ENCODE assay signal across 1 cellular context in the genomic region with DNA sequence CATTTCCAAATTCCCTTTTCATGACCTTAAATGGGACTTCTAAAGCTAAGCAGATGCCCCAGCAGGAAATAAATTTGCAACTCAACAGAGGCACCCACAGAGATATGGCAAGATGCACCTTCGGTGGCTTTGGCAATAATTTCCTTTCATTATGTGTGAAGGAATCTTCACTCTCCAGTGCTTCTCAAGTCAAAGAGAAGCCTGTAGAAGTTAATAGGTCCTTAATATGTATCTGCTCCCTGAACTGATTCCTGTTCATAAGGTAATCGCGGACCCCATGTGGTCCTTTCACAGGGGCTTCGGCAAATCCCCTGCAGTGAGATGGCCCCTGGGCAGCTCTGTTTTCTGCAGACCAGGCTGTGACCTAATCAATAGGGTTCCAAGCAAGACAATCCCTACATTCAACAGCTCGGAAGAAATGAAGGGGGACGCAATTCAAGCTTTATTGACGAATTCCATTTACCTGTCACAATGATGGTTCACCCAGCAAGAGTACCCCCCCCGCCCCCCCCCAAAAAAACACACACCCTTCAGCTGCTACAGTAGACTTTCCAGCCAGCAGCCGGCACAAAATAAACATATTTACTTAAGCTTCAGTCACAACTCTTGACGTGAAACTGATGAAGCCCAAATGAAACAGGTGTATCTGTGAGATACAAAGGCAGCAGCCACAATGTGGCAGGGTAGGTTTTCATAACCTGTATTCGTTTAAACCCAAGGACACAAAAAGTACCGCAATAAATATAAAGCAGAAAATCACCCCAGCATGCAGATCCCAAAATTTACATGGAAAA.
A peak's percentile ranks its signal among the peaks of the same experiment; 100 is the strongest.
TF ChIP-seq lines count a peak whose summit lies in the region.

No MANE protein-coding gene starts in this region.

TF ChIP-seq in GM23338, 12 proteins besides CTCF, POLR2A, EP300 and RAD21:
- TF ChIP-seq POLR2AphosphoS5 (IDR thresholded peaks at IDR 0.05; ENCODE audit: low read depth): peak; percentile 49
- TF ChIP-seq EZH2phosphoT487 (IDR thresholded peaks at IDR 0.05; ENCODE audit: unreplicated experiment): no peak
- TF ChIP-seq EZH2 (IDR thresholded peaks at IDR 0.05; ENCODE audit: low read depth, unreplicated experiment): no peak
- TF ChIP-seq CREB1 (CRISPR knock-in tag; IDR thresholded peaks at IDR 0.05; ENCODE audit: low read depth): 0 out of 2 replicates have a peak, but pooled peaks have one; percentile 44
- TF ChIP-seq NANOG (IDR thresholded peaks at IDR 0.05; ENCODE audit: borderline replicate concordance): peak; percentile 97
- TF ChIP-seq STAT1 (IDR thresholded peaks at IDR 0.05; ENCODE audit: unreplicated experiment): no peak
- TF ChIP-seq, protein P1, sequence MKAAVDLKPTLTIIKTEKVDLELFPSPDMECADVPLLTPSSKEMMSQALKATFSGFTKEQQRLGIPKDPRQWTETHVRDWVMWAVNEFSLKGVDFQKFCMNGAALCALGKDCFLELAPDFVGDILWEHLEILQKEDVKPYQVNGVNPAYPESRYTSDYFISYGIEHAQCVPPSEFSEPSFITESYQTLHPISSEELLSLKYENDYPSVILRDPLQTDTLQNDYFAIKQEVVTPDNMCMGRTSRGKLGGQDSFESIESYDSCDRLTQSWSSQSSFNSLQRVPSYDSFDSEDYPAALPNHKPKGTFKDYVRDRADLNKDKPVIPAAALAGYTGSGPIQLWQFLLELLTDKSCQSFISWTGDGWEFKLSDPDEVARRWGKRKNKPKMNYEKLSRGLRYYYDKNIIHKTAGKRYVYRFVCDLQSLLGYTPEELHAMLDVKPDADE (IDR thresholded peaks at IDR 0.05): peak; percentile 30; the same call in 1 of the 2 replicates
- TF ChIP-seq, protein P2, sequence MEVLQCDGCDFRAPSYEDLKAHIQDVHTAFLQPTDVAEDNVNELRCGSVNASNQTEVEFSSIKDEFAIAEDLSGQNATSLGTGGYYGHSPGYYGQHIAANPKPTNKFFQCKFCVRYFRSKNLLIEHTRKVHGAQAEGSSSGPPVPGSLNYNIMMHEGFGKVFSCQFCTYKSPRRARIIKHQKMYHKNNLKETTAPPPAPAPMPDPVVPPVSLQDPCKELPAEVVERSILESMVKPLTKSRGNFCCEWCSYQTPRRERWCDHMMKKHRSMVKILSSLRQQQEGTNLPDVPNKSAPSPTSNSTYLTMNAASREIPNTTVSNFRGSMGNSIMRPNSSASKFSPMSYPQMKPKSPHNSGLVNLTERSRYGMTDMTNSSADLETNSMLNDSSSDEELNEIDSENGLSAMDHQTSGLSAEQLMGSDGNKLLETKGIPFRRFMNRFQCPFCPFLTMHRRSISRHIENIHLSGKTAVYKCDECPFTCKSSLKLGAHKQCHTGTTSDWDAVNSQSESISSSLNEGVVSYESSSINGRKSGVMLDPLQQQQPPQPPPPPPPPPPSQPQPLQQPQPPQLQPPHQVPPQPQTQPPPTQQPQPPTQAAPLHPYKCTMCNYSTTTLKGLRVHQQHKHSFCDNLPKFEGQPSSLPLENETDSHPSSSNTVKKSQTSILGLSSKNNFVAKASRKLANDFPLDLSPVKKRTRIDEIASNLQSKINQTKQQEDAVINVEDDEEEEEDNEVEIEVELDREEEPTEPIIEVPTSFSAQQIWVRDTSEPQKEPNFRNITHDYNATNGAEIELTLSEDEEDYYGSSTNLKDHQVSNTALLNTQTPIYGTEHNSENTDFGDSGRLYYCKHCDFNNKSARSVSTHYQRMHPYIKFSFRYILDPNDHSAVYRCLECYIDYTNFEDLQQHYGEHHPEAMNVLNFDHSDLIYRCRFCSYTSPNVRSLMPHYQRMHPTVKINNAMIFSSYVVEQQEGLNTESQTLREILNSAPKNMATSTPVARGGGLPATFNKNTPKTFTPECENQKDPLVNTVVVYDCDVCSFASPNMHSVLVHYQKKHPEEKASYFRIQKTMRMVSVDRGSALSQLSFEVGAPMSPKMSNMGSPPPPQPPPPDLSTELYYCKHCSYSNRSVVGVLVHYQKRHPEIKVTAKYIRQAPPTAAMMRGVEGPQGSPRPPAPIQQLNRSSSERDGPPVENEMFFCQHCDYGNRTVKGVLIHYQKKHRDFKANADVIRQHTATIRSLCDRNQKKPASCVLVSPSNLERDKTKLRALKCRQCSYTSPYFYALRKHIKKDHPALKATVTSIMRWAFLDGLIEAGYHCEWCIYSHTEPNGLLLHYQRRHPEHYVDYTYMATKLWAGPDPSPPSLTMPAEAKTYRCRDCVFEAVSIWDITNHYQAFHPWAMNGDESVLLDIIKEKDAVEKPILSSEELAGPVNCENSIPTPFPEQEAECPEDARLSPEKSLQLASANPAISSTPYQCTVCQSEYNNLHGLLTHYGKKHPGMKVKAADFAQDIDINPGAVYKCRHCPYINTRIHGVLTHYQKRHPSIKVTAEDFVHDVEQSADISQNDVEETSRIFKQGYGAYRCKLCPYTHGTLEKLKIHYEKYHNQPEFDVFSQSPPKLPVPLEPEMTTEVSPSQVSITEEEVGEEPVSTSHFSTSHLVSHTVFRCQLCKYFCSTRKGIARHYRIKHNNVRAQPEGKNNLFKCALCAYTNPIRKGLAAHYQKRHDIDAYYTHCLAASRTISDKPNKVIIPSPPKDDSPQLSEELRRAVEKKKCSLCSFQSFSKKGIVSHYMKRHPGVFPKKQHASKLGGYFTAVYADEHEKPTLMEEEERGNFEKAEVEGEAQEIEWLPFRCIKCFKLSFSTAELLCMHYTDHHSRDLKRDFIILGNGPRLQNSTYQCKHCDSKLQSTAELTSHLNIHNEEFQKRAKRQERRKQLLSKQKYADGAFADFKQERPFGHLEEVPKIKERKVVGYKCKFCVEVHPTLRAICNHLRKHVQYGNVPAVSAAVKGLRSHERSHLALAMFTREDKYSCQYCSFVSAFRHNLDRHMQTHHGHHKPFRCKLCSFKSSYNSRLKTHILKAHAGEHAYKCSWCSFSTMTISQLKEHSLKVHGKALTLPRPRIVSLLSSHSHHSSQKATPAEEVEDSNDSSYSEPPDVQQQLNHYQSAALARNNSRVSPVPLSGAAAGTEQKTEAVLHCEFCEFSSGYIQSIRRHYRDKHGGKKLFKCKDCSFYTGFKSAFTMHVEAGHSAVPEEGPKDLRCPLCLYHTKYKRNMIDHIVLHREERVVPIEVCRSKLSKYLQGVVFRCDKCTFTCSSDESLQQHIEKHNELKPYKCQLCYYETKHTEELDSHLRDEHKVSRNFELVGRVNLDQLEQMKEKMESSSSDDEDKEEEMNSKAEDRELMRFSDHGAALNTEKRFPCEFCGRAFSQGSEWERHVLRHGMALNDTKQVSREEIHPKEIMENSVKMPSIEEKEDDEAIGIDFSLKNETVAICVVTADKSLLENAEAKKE (CRISPR knock-in tag; IDR thresholded peaks at IDR 0.05): peak; percentile 99
- TF ChIP-seq ZNF114 (CRISPR knock-in tag; IDR thresholded peaks at IDR 0.05): peak; percentile 88; the same call in 1 of the 2 replicates
